2 cellular contexts compared by ENCODE assay signal in the genomic region with DNA sequence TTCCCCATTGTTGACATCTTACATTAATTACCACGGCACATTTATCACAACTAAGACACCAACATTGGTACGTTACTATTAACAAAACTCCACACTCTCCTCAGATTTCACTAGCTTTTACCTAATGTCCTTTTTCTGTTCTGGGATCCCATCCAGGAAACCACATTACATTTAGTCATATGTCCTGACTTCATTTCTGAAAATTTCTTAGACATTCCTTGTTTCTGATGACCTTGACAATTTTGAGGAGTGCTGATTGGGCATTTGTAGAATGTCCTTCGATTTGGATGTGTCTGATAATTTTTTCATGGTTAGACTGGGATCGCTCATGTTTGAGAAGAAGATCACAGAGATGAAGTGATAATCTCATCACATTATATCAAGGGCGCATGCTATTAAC.
TF ChIP-seq lines count a peak whose summit lies in the region.

No MANE protein-coding gene starts in this region.

TF ChIP-seq in GM23338, 12 proteins besides CTCF, POLR2A, EP300 and RAD21 (continues in another document):
- TF ChIP-seq POLR2AphosphoS5 (IDR thresholded peaks at IDR 0.05; ENCODE audit: low read depth) (no peak), EZH2phosphoT487 (IDR thresholded peaks at IDR 0.05; ENCODE audit: unreplicated experiment) (no peak), JUNB (IDR thresholded peaks at IDR 0.05; ENCODE audit: unreplicated experiment) (no peak), ZNF331 (CRISPR knock-in tag; IDR thresholded peaks at IDR 0.05; ENCODE audit: low read depth) (no peak), EZH2 (IDR thresholded peaks at IDR 0.05; ENCODE audit: low read depth, unreplicated experiment) (no peak), STAT1 (IDR thresholded peaks at IDR 0.05; ENCODE audit: unreplicated experiment) (no peak), ZNF114 (CRISPR knock-in tag; IDR thresholded peaks at IDR 0.05) (no peak)
- TF ChIP-seq, protein P1, sequence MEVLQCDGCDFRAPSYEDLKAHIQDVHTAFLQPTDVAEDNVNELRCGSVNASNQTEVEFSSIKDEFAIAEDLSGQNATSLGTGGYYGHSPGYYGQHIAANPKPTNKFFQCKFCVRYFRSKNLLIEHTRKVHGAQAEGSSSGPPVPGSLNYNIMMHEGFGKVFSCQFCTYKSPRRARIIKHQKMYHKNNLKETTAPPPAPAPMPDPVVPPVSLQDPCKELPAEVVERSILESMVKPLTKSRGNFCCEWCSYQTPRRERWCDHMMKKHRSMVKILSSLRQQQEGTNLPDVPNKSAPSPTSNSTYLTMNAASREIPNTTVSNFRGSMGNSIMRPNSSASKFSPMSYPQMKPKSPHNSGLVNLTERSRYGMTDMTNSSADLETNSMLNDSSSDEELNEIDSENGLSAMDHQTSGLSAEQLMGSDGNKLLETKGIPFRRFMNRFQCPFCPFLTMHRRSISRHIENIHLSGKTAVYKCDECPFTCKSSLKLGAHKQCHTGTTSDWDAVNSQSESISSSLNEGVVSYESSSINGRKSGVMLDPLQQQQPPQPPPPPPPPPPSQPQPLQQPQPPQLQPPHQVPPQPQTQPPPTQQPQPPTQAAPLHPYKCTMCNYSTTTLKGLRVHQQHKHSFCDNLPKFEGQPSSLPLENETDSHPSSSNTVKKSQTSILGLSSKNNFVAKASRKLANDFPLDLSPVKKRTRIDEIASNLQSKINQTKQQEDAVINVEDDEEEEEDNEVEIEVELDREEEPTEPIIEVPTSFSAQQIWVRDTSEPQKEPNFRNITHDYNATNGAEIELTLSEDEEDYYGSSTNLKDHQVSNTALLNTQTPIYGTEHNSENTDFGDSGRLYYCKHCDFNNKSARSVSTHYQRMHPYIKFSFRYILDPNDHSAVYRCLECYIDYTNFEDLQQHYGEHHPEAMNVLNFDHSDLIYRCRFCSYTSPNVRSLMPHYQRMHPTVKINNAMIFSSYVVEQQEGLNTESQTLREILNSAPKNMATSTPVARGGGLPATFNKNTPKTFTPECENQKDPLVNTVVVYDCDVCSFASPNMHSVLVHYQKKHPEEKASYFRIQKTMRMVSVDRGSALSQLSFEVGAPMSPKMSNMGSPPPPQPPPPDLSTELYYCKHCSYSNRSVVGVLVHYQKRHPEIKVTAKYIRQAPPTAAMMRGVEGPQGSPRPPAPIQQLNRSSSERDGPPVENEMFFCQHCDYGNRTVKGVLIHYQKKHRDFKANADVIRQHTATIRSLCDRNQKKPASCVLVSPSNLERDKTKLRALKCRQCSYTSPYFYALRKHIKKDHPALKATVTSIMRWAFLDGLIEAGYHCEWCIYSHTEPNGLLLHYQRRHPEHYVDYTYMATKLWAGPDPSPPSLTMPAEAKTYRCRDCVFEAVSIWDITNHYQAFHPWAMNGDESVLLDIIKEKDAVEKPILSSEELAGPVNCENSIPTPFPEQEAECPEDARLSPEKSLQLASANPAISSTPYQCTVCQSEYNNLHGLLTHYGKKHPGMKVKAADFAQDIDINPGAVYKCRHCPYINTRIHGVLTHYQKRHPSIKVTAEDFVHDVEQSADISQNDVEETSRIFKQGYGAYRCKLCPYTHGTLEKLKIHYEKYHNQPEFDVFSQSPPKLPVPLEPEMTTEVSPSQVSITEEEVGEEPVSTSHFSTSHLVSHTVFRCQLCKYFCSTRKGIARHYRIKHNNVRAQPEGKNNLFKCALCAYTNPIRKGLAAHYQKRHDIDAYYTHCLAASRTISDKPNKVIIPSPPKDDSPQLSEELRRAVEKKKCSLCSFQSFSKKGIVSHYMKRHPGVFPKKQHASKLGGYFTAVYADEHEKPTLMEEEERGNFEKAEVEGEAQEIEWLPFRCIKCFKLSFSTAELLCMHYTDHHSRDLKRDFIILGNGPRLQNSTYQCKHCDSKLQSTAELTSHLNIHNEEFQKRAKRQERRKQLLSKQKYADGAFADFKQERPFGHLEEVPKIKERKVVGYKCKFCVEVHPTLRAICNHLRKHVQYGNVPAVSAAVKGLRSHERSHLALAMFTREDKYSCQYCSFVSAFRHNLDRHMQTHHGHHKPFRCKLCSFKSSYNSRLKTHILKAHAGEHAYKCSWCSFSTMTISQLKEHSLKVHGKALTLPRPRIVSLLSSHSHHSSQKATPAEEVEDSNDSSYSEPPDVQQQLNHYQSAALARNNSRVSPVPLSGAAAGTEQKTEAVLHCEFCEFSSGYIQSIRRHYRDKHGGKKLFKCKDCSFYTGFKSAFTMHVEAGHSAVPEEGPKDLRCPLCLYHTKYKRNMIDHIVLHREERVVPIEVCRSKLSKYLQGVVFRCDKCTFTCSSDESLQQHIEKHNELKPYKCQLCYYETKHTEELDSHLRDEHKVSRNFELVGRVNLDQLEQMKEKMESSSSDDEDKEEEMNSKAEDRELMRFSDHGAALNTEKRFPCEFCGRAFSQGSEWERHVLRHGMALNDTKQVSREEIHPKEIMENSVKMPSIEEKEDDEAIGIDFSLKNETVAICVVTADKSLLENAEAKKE (CRISPR knock-in tag; IDR thresholded peaks at IDR 0.05), result no peak
- TF ChIP-seq, protein P2, sequence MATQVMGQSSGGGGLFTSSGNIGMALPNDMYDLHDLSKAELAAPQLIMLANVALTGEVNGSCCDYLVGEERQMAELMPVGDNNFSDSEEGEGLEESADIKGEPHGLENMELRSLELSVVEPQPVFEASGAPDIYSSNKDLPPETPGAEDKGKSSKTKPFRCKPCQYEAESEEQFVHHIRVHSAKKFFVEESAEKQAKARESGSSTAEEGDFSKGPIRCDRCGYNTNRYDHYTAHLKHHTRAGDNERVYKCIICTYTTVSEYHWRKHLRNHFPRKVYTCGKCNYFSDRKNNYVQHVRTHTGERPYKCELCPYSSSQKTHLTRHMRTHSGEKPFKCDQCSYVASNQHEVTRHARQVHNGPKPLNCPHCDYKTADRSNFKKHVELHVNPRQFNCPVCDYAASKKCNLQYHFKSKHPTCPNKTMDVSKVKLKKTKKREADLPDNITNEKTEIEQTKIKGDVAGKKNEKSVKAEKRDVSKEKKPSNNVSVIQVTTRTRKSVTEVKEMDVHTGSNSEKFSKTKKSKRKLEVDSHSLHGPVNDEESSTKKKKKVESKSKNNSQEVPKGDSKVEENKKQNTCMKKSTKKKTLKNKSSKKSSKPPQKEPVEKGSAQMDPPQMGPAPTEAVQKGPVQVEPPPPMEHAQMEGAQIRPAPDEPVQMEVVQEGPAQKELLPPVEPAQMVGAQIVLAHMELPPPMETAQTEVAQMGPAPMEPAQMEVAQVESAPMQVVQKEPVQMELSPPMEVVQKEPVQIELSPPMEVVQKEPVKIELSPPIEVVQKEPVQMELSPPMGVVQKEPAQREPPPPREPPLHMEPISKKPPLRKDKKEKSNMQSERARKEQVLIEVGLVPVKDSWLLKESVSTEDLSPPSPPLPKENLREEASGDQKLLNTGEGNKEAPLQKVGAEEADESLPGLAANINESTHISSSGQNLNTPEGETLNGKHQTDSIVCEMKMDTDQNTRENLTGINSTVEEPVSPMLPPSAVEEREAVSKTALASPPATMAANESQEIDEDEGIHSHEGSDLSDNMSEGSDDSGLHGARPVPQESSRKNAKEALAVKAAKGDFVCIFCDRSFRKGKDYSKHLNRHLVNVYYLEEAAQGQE (IDR thresholded peaks at IDR 0.05; ENCODE audit: unreplicated experiment), result no peak
- TF ChIP-seq, protein P3, sequence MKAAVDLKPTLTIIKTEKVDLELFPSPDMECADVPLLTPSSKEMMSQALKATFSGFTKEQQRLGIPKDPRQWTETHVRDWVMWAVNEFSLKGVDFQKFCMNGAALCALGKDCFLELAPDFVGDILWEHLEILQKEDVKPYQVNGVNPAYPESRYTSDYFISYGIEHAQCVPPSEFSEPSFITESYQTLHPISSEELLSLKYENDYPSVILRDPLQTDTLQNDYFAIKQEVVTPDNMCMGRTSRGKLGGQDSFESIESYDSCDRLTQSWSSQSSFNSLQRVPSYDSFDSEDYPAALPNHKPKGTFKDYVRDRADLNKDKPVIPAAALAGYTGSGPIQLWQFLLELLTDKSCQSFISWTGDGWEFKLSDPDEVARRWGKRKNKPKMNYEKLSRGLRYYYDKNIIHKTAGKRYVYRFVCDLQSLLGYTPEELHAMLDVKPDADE (IDR thresholded peaks at IDR 0.05), result no peak

TF ChIP-seq in endothelial cell of umbilical vein, 7 proteins besides CTCF, POLR2A, EP300 and RAD21:
- TF ChIP-seq JUN (IDR thresholded peaks at IDR 0.05; ENCODE audit: borderline replicate concordance, insufficient read depth, insufficient read length, low read depth), result no peak
- TF ChIP-seq, protein P4, sequence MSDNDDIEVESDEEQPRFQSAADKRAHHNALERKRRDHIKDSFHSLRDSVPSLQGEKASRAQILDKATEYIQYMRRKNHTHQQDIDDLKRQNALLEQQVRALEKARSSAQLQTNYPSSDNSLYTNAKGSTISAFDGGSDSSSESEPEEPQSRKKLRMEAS (IDR thresholded peaks at IDR 0.05; ENCODE audit: insufficient read depth, insufficient read length), result no peak
- no peak for TF ChIP-seq MYC (IDR thresholded peaks at IDR 0.05; ENCODE audit: low read depth, low read length)
- no peak for TF ChIP-seq EZH2 (IDR thresholded peaks at IDR 0.05; ENCODE audit: borderline replicate concordance, low read depth, low read length, severe bottlenecking)
- TF ChIP-seq GATA2 (IDR thresholded peaks at IDR 0.05; ENCODE audit: insufficient read depth, insufficient read length, low read depth, low read length), result no peak
- no peak for TF ChIP-seq POLR2AphosphoS5 (IDR thresholded peaks at IDR 0.05; ENCODE audit: insufficient read depth, low read depth, low read length)
- TF ChIP-seq FOS (IDR thresholded peaks at IDR 0.05; ENCODE audit: borderline replicate concordance, insufficient read depth, low read length), result no peak
